In genomic region chr1:118998171-118998570, GRCh38 we compare ENCODE assay signal across 21 cellular contexts. TPM values are rescaled to one million over a fixed set of nuclear protein-coding genes. Genes with fewer than 3 reads are reported as not detected.
"Had no signal": no experiment of that assay in that cellular context is flagged by ENCODE, and none has a peak within 500 bp of the region (broad histone marks: within the 10 kb centered on the region; RNA-seq: fewer than 3 reads in every experiment).

No MANE protein-coding gene starts in this region.

- H3K36me3 ChIP-seq: right atrium auricular region, sigmoid colon, suprapubic skin, thyroid gland had no signal

- H3K4me3 Mint-ChIP-seq: endodermal cell; stimulated activated effector memory CD8-positive, alpha-beta T cell treated with anti-CD3 and anti-CD28 coated beads, Interleukin-12 subunit alpha, Interleukin-12 subunit beta, amount 100 ng/mL, for 72 hours; type B pancreatic cell had no signal

- H3K4me3 ChIP-seq: coronary artery, lung, right atrium auricular region, sigmoid colon, suprapubic skin, thyroid gland had no signal

- H3K9me3 Mint-ChIP-seq: endodermal cell had no signal

- ATAC-seq: left colon; left ventricle myocardium superior; stimulated activated effector memory CD8-positive, alpha-beta T cell treated with anti-CD3 and anti-CD28 coated beads, Interleukin-12 subunit alpha, Interleukin-12 subunit beta, amount 100 ng/mL, for 72 hours; stimulated activated naive CD8-positive, alpha-beta T cell treated with anti-CD3 and anti-CD28 coated beads, Interleukin-15, Interleukin-2, amounts not matched to agents 100 U/mL and 50 U/mL, for 24 hours had no signal

- H3K9me3 ChIP-seq: right atrium auricular region, sigmoid colon, suprapubic skin, thyroid gland had no signal

- H3K27ac Mint-ChIP-seq: endodermal cell; stimulated activated effector memory CD8-positive, alpha-beta T cell treated with anti-CD3 and anti-CD28 coated beads, Interleukin-12 subunit alpha, Interleukin-12 subunit beta, amount 100 ng/mL, for 72 hours; type B pancreatic cell had no signal

- DNase-seq: effector CD4-positive, alpha-beta T cell; endodermal cell; left colon; left ventricle myocardium superior; mesenchymal stem cell; midbrain; naive B cell; sigmoid colon; small intestine; stimulated activated CD4-positive, alpha-beta T cell treated with anti-CD3 and anti-CD28 coated beads, Interleukin-12 subunit alpha, Interleukin-12 subunit beta, amount 100 ng/mL, for 4 hours; stimulated activated naive CD8-positive, alpha-beta T cell treated with anti-CD3 and anti-CD28 coated beads, Interleukin-15, Interleukin-2, amounts not matched to agents 100 U/mL and 50 U/mL, for 24 hours; thyroid gland had no signal

- H3K27ac ChIP-seq: coronary artery, right atrium auricular region, sigmoid colon, suprapubic skin, thyroid gland had no signal

- H3K36me3 Mint-ChIP-seq: stimulated activated effector memory CD8-positive, alpha-beta T cell treated with anti-CD3 and anti-CD28 coated beads, Interleukin-12 subunit alpha, Interleukin-12 subunit beta, amount 100 ng/mL, for 72 hours had no signal

RNA-seq across cellular contexts. Expression of gene TBX15, which starts 10.0 kb away (rescaled TPM):
- total RNA-seq: endothelial cell of umbilical vein, kidney epithelial cell, left colon, pulmonary artery endothelial cell had no signal
